In the genomic region with DNA sequence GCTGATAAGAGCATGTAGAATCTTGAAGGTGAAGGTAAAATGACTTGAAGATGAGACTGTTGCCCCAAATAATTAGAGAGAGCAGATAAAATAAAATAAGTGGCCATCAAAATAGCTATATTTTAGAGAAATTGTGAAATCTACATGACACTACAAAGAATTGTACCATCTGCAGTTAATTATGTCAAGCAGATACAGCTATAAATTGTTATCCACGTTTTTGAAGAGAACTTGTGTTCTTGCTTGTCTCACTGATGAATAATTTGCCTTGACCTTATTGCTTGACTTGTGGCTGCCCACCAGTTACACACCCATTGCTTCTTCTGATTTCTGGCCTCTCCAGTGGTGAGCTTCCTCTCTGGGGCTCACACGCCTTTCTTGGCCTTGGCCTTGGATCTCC, we compare ENCODE assay signal across 25 cellular contexts.
"Had no signal": no experiment of that assay in that cellular context is flagged by ENCODE, and none has a peak within 500 bp of the region (broad histone marks: within the 10 kb centered on the region; RNA-seq: fewer than 3 reads in every experiment).

No MANE protein-coding gene starts in this region.

- H3K4me1 ChIP-seq: esophagus squamous epithelium, prostate gland, right atrium auricular region, stomach, thyroid gland, vagina had no signal

- H3K4me2 ChIP-seq: smooth muscle cell had no signal

- H3K27ac ChIP-seq: esophagus squamous epithelium, prostate gland, right atrium auricular region, stomach, thyroid gland, vagina had no signal

- H3K4me1 Mint-ChIP-seq: naive B cell, neural crest cell had no signal

- ATAC-seq: effector memory CD8-positive, alpha-beta T cell; left lobe of liver; mucosa of descending colon; natural killer cell treated with Interleukin-12 subunit alpha and Interleukin-12 subunit beta and Interleukin-15 and Interleukin-18, amount 100 ng/mL, for 72 hours; sciatic nerve had no signal

- H3K4me3 ChIP-seq: esophagus squamous epithelium, mucosa of descending colon, prostate gland, right atrium auricular region, smooth muscle cell, stomach, thyroid gland, vagina had no signal

- H3K27me3 Mint-ChIP-seq: effector memory CD8-positive, alpha-beta T cell had no signal

- DNase-seq: cortex of kidney; effector memory CD8-positive, alpha-beta T cell; erythroblast; esophagus squamous epithelium; kidney; mesenchymal stem cell; mucosa of descending colon; naive B cell; stimulated activated CD4-positive, alpha-beta T cell treated with anti-CD3 and anti-CD28 coated beads, Interleukin-12 subunit alpha, Interleukin-12 subunit beta, amount 100 ng/mL, for 4 hours; stimulated activated CD4-positive, alpha-beta T cell treated with anti-CD3 and anti-CD28 coated beads, Interleukin-1b, Interleukin-23, amount 100 ng/mL, for 48 hours; stimulated activated CD4-positive, alpha-beta T cell treated with anti-CD3 and anti-CD28 coated beads, Interleukin-4, amount 100 ng/mL, for 1 hour; stimulated activated CD8-positive, alpha-beta memory T cell treated with anti-CD3 and anti-CD28 coated beads, Interleukin-4, amount 100 ng/mL, for 48 hours; stimulated activated naive CD4-positive, alpha-beta T cell treated with Interleukin-2 at 50 U/mL for 16 hours; stomach; thyroid gland; trophoblast cell had no signal

- H3K36me3 Mint-ChIP-seq: mesothelial cell of epicardium; naive B cell; natural killer cell treated with Interleukin-12 subunit alpha and Interleukin-12 subunit beta and Interleukin-15 and Interleukin-18, amount 100 ng/mL, for 72 hours had no signal

- H3K27ac Mint-ChIP-seq: effector memory CD8-positive, alpha-beta T cell; mesothelial cell of epicardium; naive B cell; natural killer cell treated with Interleukin-12 subunit alpha and Interleukin-12 subunit beta and Interleukin-15 and Interleukin-18, amount 100 ng/mL, for 72 hours had no signal

- H3K4me3 Mint-ChIP-seq: effector memory CD8-positive, alpha-beta T cell; mesothelial cell of epicardium; naive B cell; natural killer cell treated with Interleukin-12 subunit alpha and Interleukin-12 subunit beta and Interleukin-15 and Interleukin-18, amount 100 ng/mL, for 72 hours; neural crest cell had no signal

- H3K27me3 ChIP-seq: esophagus squamous epithelium, right atrium auricular region, stomach, thyroid gland, vagina had no signal

- H3K9me3 Mint-ChIP-seq: effector memory CD8-positive, alpha-beta T cell; natural killer cell treated with Interleukin-12 subunit alpha and Interleukin-12 subunit beta and Interleukin-15 and Interleukin-18, amount 100 ng/mL, for 72 hours had no signal

- H3K9me3 ChIP-seq: esophagus squamous epithelium, mucosa of descending colon, prostate gland, right atrium auricular region, thyroid gland, vagina had no signal

- H3K36me3 ChIP-seq: esophagus squamous epithelium, prostate gland, right atrium auricular region, stomach, thyroid gland, vagina had no signal
